Comparison of ENCODE assay signal across 12 cellular contexts in genomic region chr1:113780363-113781146, GRCh38. TPM values are rescaled to one million over a fixed set of nuclear protein-coding genes. Genes with fewer than 3 reads are reported as not detected.
DNase-seq lines count a peak whose midpoint lies in the region; ATAC-seq and TF ChIP-seq lines count a peak whose summit lies in the region.
"Had no signal": no experiment of that assay in that cellular context is flagged by ENCODE, and none has a peak within 500 bp of the region (broad histone marks: within the 10 kb centered on the region; RNA-seq: fewer than 3 reads in every experiment).

No MANE protein-coding gene starts in this region.

- H3K27me3 Mint-ChIP-seq in GM23338 (ENCODE audit: insufficient read depth, low read depth, poor library complexity), result no peaks in the 10 kb centered on the region
- H3K27me3 Mint-ChIP-seq: stimulated activated naive CD8-positive, alpha-beta T cell treated with anti-CD3 and anti-CD28 coated beads, Interleukin-15, amount 100 ng/mL, for 72 hours had no signal

- no peak overlapping the region for H2AFZ ChIP-seq in GM23338

- H3K4me3 ChIP-seq in mesendoderm (ENCODE audit: low read length) (no peak overlapping the region), right atrium auricular region (no peak overlapping the region), ovary (no peak overlapping the region), GM23338 (no peak overlapping the region)

- no peak for TF ChIP-seq POLR2A in ovary (IDR thresholded peaks at IDR 0.05)

- no CpG with 5 or more reads among the region's 5 CpGs for WGBS in mesendoderm (ENCODE audit: extremely low coverage, insufficient coverage, low lambda C conversion rate)
- 71 to 78% (median 76%) methylated on average over 5 of the region's 5 CpGs for WGBS in ovary, 3 donors

- H3K56ac ChIP-seq in mesendoderm (ENCODE audit: low read length), result no peak overlapping the region

- peak overlapping the region; percentile 39 for H4K8ac ChIP-seq in mesendoderm (ENCODE audit: low read depth, low read length)

- H2BK120ac ChIP-seq in mesendoderm (ENCODE audit: low read depth, low read length), result no peak overlapping the region

- H4K5ac ChIP-seq in mesendoderm (ENCODE audit: low read length), result no peak overlapping the region

- H3K4ac ChIP-seq in mesendoderm (ENCODE audit: low read depth, low read length), result no peak overlapping the region

- intact Hi-C loops in ovary (cut with DNase I), result no loop called here

- no peak for TF ChIP-seq CTCF in right atrium auricular region (IDR thresholded peaks at IDR 0.05)
- no peak for TF ChIP-seq CTCF in ovary (IDR thresholded peaks at IDR 0.05)
- no peak for TF ChIP-seq CTCF in GM23338 (conservative IDR thresholded peaks at IDR 0.05; ENCODE audit: low read depth in 2 of 2)

- H3K9me3 ChIP-seq in right atrium auricular region (no peaks in the 10 kb centered on the region), ovary (no peaks in the 10 kb centered on the region)

- H3K79me1 ChIP-seq in mesendoderm (ENCODE audit: low read length), result peaks cover 8% of the 10 kb centered on the region

- H3K4me2 ChIP-seq in mesendoderm (ENCODE audit: low read length) (no peak overlapping the region), GM23338 (no peak overlapping the region)

- no peak for TF ChIP-seq EP300 in ovary (IDR thresholded peaks at IDR 0.05)

- H3K4me3 Mint-ChIP-seq in GM23338, result no peak overlapping the region
- H3K4me3 Mint-ChIP-seq: brain; stimulated activated naive CD8-positive, alpha-beta T cell treated with anti-CD3 and anti-CD28 coated beads, Interleukin-15, amount 100 ng/mL, for 72 hours had no signal

- no peak overlapping the region for H3K27ac Mint-ChIP-seq in GM23338
- H3K27ac Mint-ChIP-seq: brain; stimulated activated naive CD8-positive, alpha-beta T cell treated with anti-CD3 and anti-CD28 coated beads, Interleukin-15, amount 100 ng/mL, for 72 hours had no signal

- H3K36me3 ChIP-seq in mesendoderm (ENCODE audit: control insufficient read depth, insufficient read depth, low read length) (no peaks in the 10 kb centered on the region), right atrium auricular region (peaks cover 12% of the 10 kb centered on the region), ovary (no peaks in the 10 kb centered on the region), GM23338 (ENCODE audit: insufficient read depth) (0 out of 2 replicates have a peak, but pooled peaks cover 8% of the 10 kb centered on the region)

- H3K79me2 ChIP-seq in mesendoderm (ENCODE audit: control insufficient read depth, insufficient read depth, low read length) (peaks cover 10% of the 10 kb centered on the region), GM23338 (replicated peaks; ENCODE audit: insufficient read depth) (peaks cover 59% of the 10 kb centered on the region)

- no peaks in the 10 kb centered on the region for H3K9me2 ChIP-seq in GM23338 (ENCODE audit: insufficient read depth)

- H3K27ac ChIP-seq in mesendoderm (ENCODE audit: low read depth, low read length), result no peak overlapping the region
- no peak overlapping the region for H3K27ac ChIP-seq in right atrium auricular region
- H3K27ac ChIP-seq in ovary, result no peak overlapping the region
- no peak overlapping the region for H3K27ac ChIP-seq in GM23338 (ENCODE audit: low read depth)
- H3K27ac ChIP-seq: foreskin keratinocyte had no signal

- no peak overlapping the region for H2BK5ac ChIP-seq in mesendoderm (ENCODE audit: low read length)

- ATAC-seq in GM18517 (IDR thresholded peaks at IDR 0.05; ENCODE audit: unreplicated experiment), result peak; percentile 36
- peak; percentile 46 for ATAC-seq in HG02678 (IDR thresholded peaks at IDR 0.05; ENCODE audit: unreplicated experiment)
- no peak for ATAC-seq in GM23338
- ATAC-seq: foreskin keratinocyte; Panc1; stimulated activated naive CD8-positive, alpha-beta T cell treated with anti-CD3 and anti-CD28 coated beads, Interleukin-15, amount 100 ng/mL, for 72 hours had no signal

- H3F3A ChIP-seq in GM23338 (replicated peaks; ENCODE audit: low read depth), result no peaks in the 10 kb centered on the region

- H3K4me1 ChIP-seq in mesendoderm (ENCODE audit: control insufficient read depth, low read depth, low read length) (no peaks in the 10 kb centered on the region), right atrium auricular region (peaks cover 0 to 51% of the 10 kb centered on the region in 2 donors), ovary (ENCODE audit: insufficient read depth) (peaks cover 10% of the 10 kb centered on the region), GM23338 (ENCODE audit: insufficient read depth) (peaks cover 18% of the 10 kb centered on the region)

- H2BK15ac ChIP-seq in mesendoderm (replicated peaks; ENCODE audit: low read depth), result no peak overlapping the region

- DNase-seq in NOMO-1 (lab: John Stamatoyannopoulos, UW; ENCODE audit: unreplicated experiment in 2 of 2) (peak; percentile 8 to 59), mesendoderm (no peak), right atrium auricular region (ENCODE audit: low spot score) (no peak), ovary (no peak), retina (no peak), GM23338 (ENCODE audit: low spot score) (no peak)
- DNase-seq: stimulated activated naive CD8-positive, alpha-beta T cell treated with anti-CD3 and anti-CD28 coated beads, Interleukin-15, amount 100 ng/mL, for 72 hours had no signal

- no peak overlapping the region for H3K23ac ChIP-seq in mesendoderm (ENCODE audit: low read length)

- H3K9ac ChIP-seq in mesendoderm (ENCODE audit: low read length), result no peak overlapping the region

- no peak overlapping the region for H2AK5ac ChIP-seq in mesendoderm (ENCODE audit: low read length)

- no peak overlapping the region for H3K18ac ChIP-seq in mesendoderm (ENCODE audit: low read length)

- H3K27me3 ChIP-seq in mesendoderm (ENCODE audit: insufficient read depth, low read length, poor library complexity) (no peaks in the 10 kb centered on the region), right atrium auricular region (no peaks in the 10 kb centered on the region), ovary (no peaks in the 10 kb centered on the region), GM23338 (ENCODE audit: insufficient read depth) (no peaks in the 10 kb centered on the region)
- H3K27me3 ChIP-seq: foreskin keratinocyte had no signal

- H3K9me3 Mint-ChIP-seq in GM23338, result no peaks in the 10 kb centered on the region
- H3K9me3 Mint-ChIP-seq: brain had no signal

- H4K20me1 ChIP-seq in GM23338 (replicated peaks; ENCODE audit: insufficient read depth), result no peaks in the 10 kb centered on the region

- peaks cover 7% of the 10 kb centered on the region; the same call in 2 of the 3 replicates for H3K4me1 Mint-ChIP-seq in GM23338

- peaks cover 12% of the 10 kb centered on the region for H3K36me3 Mint-ChIP-seq in GM23338 (ENCODE audit: low read depth)

RNA-seq across cellular contexts. Expression of gene PHTF1, which starts 21.3 kb away (rescaled TPM):
- polyA plus RNA-seq in mesendoderm (2013, experiment 1 of 2), result 22.6 TPM
- 21.9 TPM for polyA plus RNA-seq in mesendoderm (2013, experiment 2 of 2)
- total RNA-seq in right atrium auricular region (10 to 100 TPM in 1 of 2 donors, 1 to 10 TPM in 1; 8.6 to 12.4 TPM), ovary (10 to 100 TPM in 3 of 7 donors, 1 to 10 TPM in 4; 6.6 to 28.6 (median 9.7) TPM)
- polyA plus RNA-seq in ovary (10 to 100 TPM in 1 of 2 donors, 1 to 10 TPM in 1; 4.5 to 10.8 TPM), GM23338 (2016; fragmentation: Nextera tagmentation; extraction: Ambion mirVana) (18.7 and 19.1 TPM in 2 replicates)
- 21.6 and 24.5 TPM in 2 replicates for total RNA-seq in GM23338 (2014; rRNA removed; shearing (Covaris generic))

RNA-seq across cellular contexts. Expression of gene RSBN1, which starts 31.7 kb away (rescaled TPM):
- 7.0 TPM for polyA plus RNA-seq in mesendoderm (2013, experiment 1 of 2)
- 6.8 TPM for polyA plus RNA-seq in mesendoderm (2013, experiment 2 of 2)
- total RNA-seq in right atrium auricular region (10 to 100 TPM in 1 of 2 donors, 1 to 10 TPM in 1; 9.6 to 13.9 TPM), ovary (10 to 100 TPM; 28.1 to 36.1 (median 30.8) TPM)
- polyA plus RNA-seq in ovary (10 to 100 TPM; 10.5 to 15.6 TPM), GM23338 (2016; fragmentation: Nextera tagmentation; extraction: Ambion mirVana) (17.4 and 18.9 TPM in 2 replicates)
- total RNA-seq in GM23338 (2014; rRNA removed; shearing (Covaris generic)), result 15.4 and 29.9 TPM in 2 replicates

Comparison
In these comparisons a context has a peak if more than half of its experiments do, and no peak if none do; other contexts are left out.
1. DNase-seq: peak in NOMO-1 (2 of 2); none in mesendoderm (single experiment), right atrium auricular region (single experiment), ovary (0 of 5), retina (single experiment) and GM23338 (single experiment).